19 cellular contexts compared by ENCODE assay signal in the genomic region with DNA sequence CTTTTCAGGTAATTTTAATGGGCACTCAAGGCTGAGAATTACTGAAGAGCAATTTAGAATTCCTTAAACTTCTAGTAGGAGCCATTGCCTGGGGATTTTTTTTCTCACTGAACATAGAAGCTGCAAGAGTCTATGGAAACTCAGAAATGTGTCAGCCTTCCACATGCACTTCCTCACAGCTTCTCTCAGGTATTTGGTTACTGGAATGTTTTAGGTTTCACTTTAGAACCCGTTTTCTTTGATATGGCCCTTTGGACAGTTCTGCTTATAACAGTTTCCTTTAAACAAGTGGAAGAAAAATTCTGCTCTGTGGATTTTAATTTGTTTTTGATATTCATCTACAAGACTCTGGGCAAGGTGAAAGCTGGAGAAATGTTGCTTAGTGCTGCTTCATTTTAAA.
A peak's percentile ranks its signal among the peaks of the same experiment; 100 is the strongest.
DNase-seq lines count a peak whose midpoint lies in the region; FAIRE-seq and TF ChIP-seq lines count a peak whose summit lies in the region.
"Had no signal": no experiment of that assay in that cellular context is flagged by ENCODE, and none has a peak within 500 bp of the region (broad histone marks: within the 10 kb centered on the region; RNA-seq: fewer than 3 reads in every experiment).

No MANE protein-coding gene starts in this region.

- H3K9me3 ChIP-seq in ovary: no peaks in the 10 kb centered on the region
- H3K9me3 ChIP-seq: HAP-1, MG63 had no signal

- peak overlapping the region; percentile 87 for H3K27ac Mint-ChIP-seq in mesothelial cell of epicardium

- H3K9me3 Mint-ChIP-seq in mesothelial cell of epicardium: peaks cover 5% of the 10 kb centered on the region

- no peak for TF ChIP-seq POLR2A in ovary (IDR thresholded peaks at IDR 0.05)

- H3K4me1 ChIP-seq in ovary (ENCODE audit: insufficient read depth): no peaks in the 10 kb centered on the region
- H3K4me1 ChIP-seq: HAP-1 had no signal

- TF ChIP-seq CTCF in bronchial epithelial cell (IDR thresholded peaks at IDR 0.05; ENCODE audit: insufficient read depth, low read length, severe bottlenecking) (no peak), mesothelial cell of epicardium (IDR thresholded peaks at IDR 0.05; ENCODE audit: unreplicated experiment) (no peak), ovary (IDR thresholded peaks at IDR 0.05) (no peak)

- H3K36me3 ChIP-seq in bronchial epithelial cell (ENCODE audit: control insufficient read depth, insufficient read depth, low read length) (no peaks in the 10 kb centered on the region), ovary (no peaks in the 10 kb centered on the region)
- H3K36me3 ChIP-seq: HAP-1, MG63 had no signal

- no peak for FAIRE-seq in bronchial epithelial cell (lab: Jason Lieb, UNC)

- intact Hi-C loops in ovary (cut with DNase I): no loop called here

- peaks cover 15% of the 10 kb centered on the region for H3K4me1 Mint-ChIP-seq in mesothelial cell of epicardium

- TF ChIP-seq EP300 in ovary (IDR thresholded peaks at IDR 0.05): no peak

- no peak overlapping the region for H3K4me3 Mint-ChIP-seq in mesothelial cell of epicardium

- WGBS in ovary, 3 donors: 21 to 31% (median 26%) methylated on average over 1 of the region's 1 CpG

- H3K27ac ChIP-seq in ovary: no peak overlapping the region
- H3K27ac ChIP-seq: C4-2B had no signal

- H3K36me3 Mint-ChIP-seq in mesothelial cell of epicardium: peaks cover 5% of the 10 kb centered on the region

- no peaks in the 10 kb centered on the region for H3K27me3 ChIP-seq in bronchial epithelial cell (ENCODE audit: control insufficient read depth, insufficient read depth, low read length)
- H3K27me3 ChIP-seq in ovary: no peaks in the 10 kb centered on the region
- H3K27me3 ChIP-seq: MG63 had no signal

- DNase-seq in Daoy (ENCODE audit: low read depth) (peak; percentile 6), NCI-H2107 (lab: John Stamatoyannopoulos, UW) (peak; percentile 5), bronchial epithelial cell (ENCODE audit: low read depth) (peak; percentile 6), mesothelial cell of epicardium (ENCODE audit: low spot score in 2 of 2, unreplicated experiment in 2 of 2) (no peak), NCI-H187 (lab: John Stamatoyannopoulos, UW) (no peak), ovary (no peak), NCI-H446 treated with DMSO at 0.1 percent for 48 hours (lab: John Stamatoyannopoulos, UW) (no peak)
- DNase-seq in activated effector memory CD4-positive, alpha-beta T cell treated with Interleukin-2 at 50 U/mL for 16 hours: no peak
- DNase-seq: EL; Karpas-422; MG63; NCI-H1092; NCI-H1694; NCI-H2171 treated with DMSO at 0.1 percent for 48 hours; NCI-H510A; NK-92 treated with Interleukin-12 subunit alpha and Interleukin-12 subunit beta, amount 100 ng/mL, for 24 hours; SIG-M5 had no signal

- no peaks in the 10 kb centered on the region for H3K27me3 Mint-ChIP-seq in mesothelial cell of epicardium (ENCODE audit: low read depth)

- H3K4me3 ChIP-seq in bronchial epithelial cell (ENCODE audit: low read depth, low read length) (no peak overlapping the region), ovary (no peak overlapping the region)
- H3K4me3 ChIP-seq: HAP-1, MG63 had no signal

Comparison
In these comparisons a context has a peak if more than half of its experiments do, and no peak if none do; other contexts are left out.
1. DNase-seq: peak in Daoy (single experiment), NCI-H2107 (single experiment) and bronchial epithelial cell (single experiment); none in mesothelial cell of epicardium (0 of 2), NCI-H187 (0 of 2), ovary (0 of 5), NCI-H446 treated with DMSO at 0.1 percent for 48 hours (single experiment) and activated effector memory CD4-positive, alpha-beta T cell treated with Interleukin-2 at 50 U/mL for 16 hours (single experiment).